Comparison of ENCODE assay signal across 1 cellular context in genomic region chr2:200383380-200384110, GRCh38.
TF ChIP-seq lines count a peak whose summit lies in the region.

No MANE protein-coding gene starts in this region.

TF ChIP-seq in IMR-90, 13 proteins besides CTCF, POLR2A, EP300 and RAD21 (continued from another document):
- TF ChIP-seq MAFK (IDR thresholded peaks at IDR 0.05; ENCODE audit: low read depth, low read length) = no peak
- TF ChIP-seq CHD1 (IDR thresholded peaks at IDR 0.05; ENCODE audit: low read depth, low read length) = no peak
- peak; percentile 66 for TF ChIP-seq CEBPB (IDR thresholded peaks at IDR 0.05; ENCODE audit: low read depth, low read length)
- no peak for TF ChIP-seq NFE2L2 (IDR thresholded peaks at IDR 0.05; ENCODE audit: low read depth, low read length)
TF ChIP-seq in IMR-90: peak in this region for 1.
